8 cellular contexts compared by ENCODE assay signal in genomic region chr19:40716031-40716654, GRCh38. TPM values are rescaled to one million over a fixed set of nuclear protein-coding genes. Genes with fewer than 3 reads are reported as not detected.
DNase-seq lines count a peak whose midpoint lies in the region; ATAC-seq and TF ChIP-seq lines count a peak whose summit lies in the region.

No MANE protein-coding gene starts in this region.

- H3K36me3 Mint-ChIP-seq in H9 (ENCODE audit: insufficient read depth in 1 of 3, low read depth in 3 of 3): peaks cover 13 to 31% (median 24%) of the 10 kb centered on the region in 3 experiments
- H3K36me3 Mint-ChIP-seq in activated naive CD8-positive, alpha-beta T cell treated with anti-CD3 and anti-CD28 coated beads, Interleukin-2, amount 50 U/mL, for 24 hours (ENCODE audit: low read depth): peaks cover 12% of the 10 kb centered on the region

- no peak for TF ChIP-seq CTCF in H9 (conservative IDR thresholded peaks at IDR 0.05)

- H3K9me3 ChIP-seq in H9 (ENCODE audit: control insufficient read depth, low read depth, low read length): no peaks in the 10 kb centered on the region

- peak overlapping the region; percentile 77 for H3K18ac ChIP-seq in H9 (ENCODE audit: insufficient read length, low read depth, low read length)

- no peaks in the 10 kb centered on the region for H4K20me1 ChIP-seq in H9 (ENCODE audit: control insufficient read depth, insufficient read depth, insufficient read length)

- no peaks in the 10 kb centered on the region for H3K27me3 ChIP-seq in H9 (ENCODE audit: insufficient read depth, low read length)

- peak overlapping the region; percentile 62; the same call in 1 of the 2 replicates for H3K14ac ChIP-seq in H9 (ENCODE audit: insufficient read depth, low read length)

- H3K23me2 ChIP-seq in H9 (ENCODE audit: insufficient read length, low read depth, low read length, poor library complexity, severe bottlenecking): peaks cover 32% of the 10 kb centered on the region

- H4K8ac ChIP-seq in H9 (replicated peaks; ENCODE audit: insufficient read length, low read depth, low read length): no peak overlapping the region

- no peaks in the 10 kb centered on the region; the same call in 1 of the 2 replicates for H3K4me1 ChIP-seq in H9 (ENCODE audit: insufficient read depth, low read length)

- H2BK15ac ChIP-seq in H9 (ENCODE audit: low read depth, low read length): no peak overlapping the region

- H3K4me2 ChIP-seq in H9 (ENCODE audit: insufficient read depth, insufficient read length, low read length): peak overlapping the region; percentile 84

- no peak overlapping the region for H2AK5ac ChIP-seq in H9 (ENCODE audit: insufficient read length, low read length)

- H3K23ac ChIP-seq in H9 (ENCODE audit: insufficient read length, low read depth, low read length): no peak overlapping the region

- peak; percentile 37 for ATAC-seq in activated naive CD8-positive, alpha-beta T cell treated with anti-CD3 and anti-CD28 coated beads, Interleukin-2, amount 50 U/mL, for 24 hours
- ATAC-seq in HG03520 (IDR thresholded peaks at IDR 0.05; ENCODE audit: unreplicated experiment): no peak

- H2BK20ac ChIP-seq in H9 (ENCODE audit: low read depth, low read length, poor library complexity, severe bottlenecking): no peak overlapping the region

- H3K9me3 Mint-ChIP-seq in H9: no peaks in the 10 kb centered on the region; a peak in 1 of 5 replicates
- no peaks in the 10 kb centered on the region for H3K9me3 Mint-ChIP-seq in activated naive CD8-positive, alpha-beta T cell treated with anti-CD3 and anti-CD28 coated beads, Interleukin-2, amount 50 U/mL, for 24 hours

- peak overlapping the region; percentile 27 for H4K5ac ChIP-seq in H9 (ENCODE audit: insufficient read length, low read depth, low read length)

- H2BK120ac ChIP-seq in H9 (ENCODE audit: low read depth, low read length, poor library complexity, severe bottlenecking): no peak overlapping the region

- peaks cover 27 to 44% of the 10 kb centered on the region in 2 experiments for H3K4me1 Mint-ChIP-seq in H9
- peaks cover 68% of the 10 kb centered on the region for H3K4me1 Mint-ChIP-seq in activated naive CD8-positive, alpha-beta T cell treated with anti-CD3 and anti-CD28 coated beads, Interleukin-2, amount 50 U/mL, for 24 hours

- peak overlapping the region; percentile 9; the same call in 1 of the 2 replicates for H3K4ac ChIP-seq in H9 (ENCODE audit: low read depth, low read length)

- H2BK12ac ChIP-seq in H9 (ENCODE audit: insufficient read length, low read depth, low read length): peak overlapping the region; percentile 31

- peak overlapping the region; percentile 53 for H3K27ac ChIP-seq in H9 (ENCODE audit: insufficient read length, low read depth, low read length)

- peak overlapping the region; percentile 15 for H4K91ac ChIP-seq in H9 (ENCODE audit: insufficient read length, low read depth, low read length)

- H3K79me2 ChIP-seq in H9 (ENCODE audit: insufficient read depth, low read length): no peaks in the 10 kb centered on the region; the same call in 1 of the 2 replicates

- no CpG with 5 or more reads among the region's 12 CpGs for WGBS in H9 (ENCODE audit: extremely low coverage, insufficient read length, low lambda C conversion rate)

- H3T11ph ChIP-seq in H9 (ENCODE audit: low read length): no peak overlapping the region

- no peak overlapping the region for H2BK5ac ChIP-seq in H9 (ENCODE audit: insufficient read length, low read length)

- no peaks in the 10 kb centered on the region for H3K79me1 ChIP-seq in H9 (ENCODE audit: insufficient read depth, low read depth, low read length, poor library complexity, severe bottlenecking)

- no peaks in the 10 kb centered on the region for H3K27me3 Mint-ChIP-seq in H9 (ENCODE audit: low read depth)
- H3K27me3 Mint-ChIP-seq in activated naive CD8-positive, alpha-beta T cell treated with anti-CD3 and anti-CD28 coated beads, Interleukin-2, amount 50 U/mL, for 24 hours: no peaks in the 10 kb centered on the region

- DNase-seq in H9: peak; percentile 35
- peak; percentile 96 for DNase-seq in RPMI7951 (ENCODE audit: low read depth)
- DNase-seq in activated naive CD8-positive, alpha-beta T cell treated with anti-CD3 and anti-CD28 coated beads, Interleukin-2, amount 50 U/mL, for 24 hours: peak; percentile 78
- DNase-seq in stimulated activated CD4-positive, alpha-beta T cell treated with anti-CD3 and anti-CD28 coated beads, Interleukin-15, amount 100 ng/mL, for 24 hours: peak; percentile 82
- DNase-seq in NCI-H1436 (lab: John Stamatoyannopoulos, UW): no peak
- no peak for DNase-seq in NCI-H187 (lab: John Stamatoyannopoulos, UW)

- H3K27ac Mint-ChIP-seq in H9: peak overlapping the region; percentile 91 to 99 (median 96)
- H3K27ac Mint-ChIP-seq in activated naive CD8-positive, alpha-beta T cell treated with anti-CD3 and anti-CD28 coated beads, Interleukin-2, amount 50 U/mL, for 24 hours: peak overlapping the region; percentile 95

- peak overlapping the region; percentile 53 for H3K9ac ChIP-seq in H9 (ENCODE audit: extremely low read depth, insufficient read length, low read length)

- no peak overlapping the region for H2AFZ ChIP-seq in H9 (ENCODE audit: low read length)

- no peak overlapping the region for H3K56ac ChIP-seq in H9 (ENCODE audit: insufficient read length, low read depth, low read length)

- peak overlapping the region; percentile 93 to 97 for H3K4me3 Mint-ChIP-seq in H9
- H3K4me3 Mint-ChIP-seq in activated naive CD8-positive, alpha-beta T cell treated with anti-CD3 and anti-CD28 coated beads, Interleukin-2, amount 50 U/mL, for 24 hours: peak overlapping the region; percentile 86

- H3K4me3 ChIP-seq in iPS-11a (ENCODE audit: low read depth, low read length): peak overlapping the region; percentile 74

RNA-seq across cellular contexts. Expression of gene COQ8B, which starts 0.5 kb away (rescaled TPM):
- 40.5 and 42.0 TPM in 2 replicates for total RNA-seq in H9 (2021)
- 18.9 and 23.6 TPM in 2 replicates for total RNA-seq in RPMI7951 (2014; rRNA removed; shearing (Covaris generic))

RNA-seq across cellular contexts. Expression of gene ITPKC, which starts 0.8 kb away (rescaled TPM):
- 11.2 and 11.8 TPM in 2 replicates for total RNA-seq in H9 (2021)
- total RNA-seq in RPMI7951 (2014; rRNA removed; shearing (Covaris generic)): 3.9 and 4.1 TPM in 2 replicates

RNA-seq across cellular contexts. Expression of gene NUMBL, which starts 25.7 kb away (rescaled TPM):
- 32.6 and 34.5 TPM in 2 replicates for total RNA-seq in H9 (2021)
- 11.8 and 13.2 TPM in 2 replicates for total RNA-seq in RPMI7951 (2014; rRNA removed; shearing (Covaris generic))

RNA-seq across cellular contexts. Expression of gene ACTMAP, which starts 34.1 kb away (rescaled TPM):
- 27.7 and 31.5 TPM in 2 replicates for total RNA-seq in H9 (2021)
- 1.3 and 1.5 TPM in 2 replicates for total RNA-seq in RPMI7951 (2014; rRNA removed; shearing (Covaris generic))

RNA-seq across cellular contexts. Expression of gene SNRPA, which starts 34.9 kb away (rescaled TPM):
- 199 and 225 TPM in 2 replicates for total RNA-seq in H9 (2021)
- 86.5 and 102 TPM in 2 replicates for total RNA-seq in RPMI7951 (2014; rRNA removed; shearing (Covaris generic))

Comparison
In these comparisons a context has a peak if more than half of its experiments do, and no peak if none do; other contexts are left out.
1. DNase-seq: peak in H9 (single experiment), RPMI7951 (single experiment), activated naive CD8-positive, alpha-beta T cell treated with anti-CD3 and anti-CD28 coated beads, Interleukin-2, amount 50 U/mL, for 24 hours (single experiment) and stimulated activated CD4-positive, alpha-beta T cell treated with anti-CD3 and anti-CD28 coated beads, Interleukin-15, amount 100 ng/mL, for 24 hours (single experiment); none in NCI-H1436 (single experiment) and NCI-H187 (0 of 2).